1 cellular context compared by ENCODE assay signal in the genomic region with DNA sequence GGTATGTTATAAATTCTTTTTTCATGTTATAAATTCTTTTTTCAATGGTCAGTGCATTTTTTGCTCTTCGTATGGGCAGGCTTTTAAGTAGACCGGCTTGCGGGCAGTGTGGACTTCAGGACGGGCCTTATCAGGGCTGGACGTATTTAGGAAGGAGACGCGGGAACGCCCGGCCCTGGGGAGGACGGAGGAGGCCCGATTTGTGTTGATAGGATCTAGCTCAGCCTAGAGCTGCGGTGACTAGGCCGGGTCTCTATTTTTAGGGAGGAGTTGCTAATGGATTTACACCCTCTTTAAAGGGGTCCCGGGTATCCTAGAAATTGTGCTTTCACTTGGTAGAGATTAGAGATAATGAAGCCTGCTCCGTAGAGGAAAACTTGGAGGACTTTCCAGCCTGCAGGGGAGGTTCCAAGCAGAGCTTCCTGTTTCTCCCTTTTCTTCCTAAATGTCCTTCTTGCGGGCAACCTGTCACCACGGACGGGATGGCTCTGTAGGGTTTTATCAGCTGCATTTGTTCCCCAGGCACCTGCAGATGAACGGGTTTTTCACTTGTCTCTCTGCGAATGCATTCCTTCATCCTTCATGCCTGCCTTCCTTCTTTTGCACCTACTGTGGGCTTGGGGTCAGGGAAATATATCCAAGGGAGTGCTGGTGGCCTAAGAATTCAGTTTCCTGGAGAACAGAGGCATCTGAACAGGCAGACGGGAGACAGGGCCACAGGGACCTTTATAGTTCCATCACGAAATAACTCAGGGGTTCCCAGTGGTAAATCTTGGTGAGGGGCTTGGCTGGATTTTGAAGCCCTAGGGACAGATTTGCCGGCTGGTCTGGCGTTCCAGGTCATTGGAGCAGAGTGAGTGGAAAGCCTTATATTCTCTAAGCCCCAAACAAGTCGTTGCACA.
TF ChIP-seq lines count a peak whose summit lies in the region.

No MANE protein-coding gene starts in this region.

TF ChIP-seq in K562, 482 proteins besides CTCF, POLR2A, EP300 and RAD21 (continued from another document):
- TF ChIP-seq, protein P1, sequence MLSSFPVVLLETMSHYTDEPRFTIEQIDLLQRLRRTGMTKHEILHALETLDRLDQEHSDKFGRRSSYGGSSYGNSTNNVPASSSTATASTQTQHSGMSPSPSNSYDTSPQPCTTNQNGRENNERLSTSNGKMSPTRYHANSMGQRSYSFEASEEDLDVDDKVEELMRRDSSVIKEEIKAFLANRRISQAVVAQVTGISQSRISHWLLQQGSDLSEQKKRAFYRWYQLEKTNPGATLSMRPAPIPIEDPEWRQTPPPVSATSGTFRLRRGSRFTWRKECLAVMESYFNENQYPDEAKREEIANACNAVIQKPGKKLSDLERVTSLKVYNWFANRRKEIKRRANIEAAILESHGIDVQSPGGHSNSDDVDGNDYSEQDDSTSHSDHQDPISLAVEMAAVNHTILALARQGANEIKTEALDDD (IDR thresholded peaks at IDR 0.05) = no peak
- TF ChIP-seq, protein P2, sequence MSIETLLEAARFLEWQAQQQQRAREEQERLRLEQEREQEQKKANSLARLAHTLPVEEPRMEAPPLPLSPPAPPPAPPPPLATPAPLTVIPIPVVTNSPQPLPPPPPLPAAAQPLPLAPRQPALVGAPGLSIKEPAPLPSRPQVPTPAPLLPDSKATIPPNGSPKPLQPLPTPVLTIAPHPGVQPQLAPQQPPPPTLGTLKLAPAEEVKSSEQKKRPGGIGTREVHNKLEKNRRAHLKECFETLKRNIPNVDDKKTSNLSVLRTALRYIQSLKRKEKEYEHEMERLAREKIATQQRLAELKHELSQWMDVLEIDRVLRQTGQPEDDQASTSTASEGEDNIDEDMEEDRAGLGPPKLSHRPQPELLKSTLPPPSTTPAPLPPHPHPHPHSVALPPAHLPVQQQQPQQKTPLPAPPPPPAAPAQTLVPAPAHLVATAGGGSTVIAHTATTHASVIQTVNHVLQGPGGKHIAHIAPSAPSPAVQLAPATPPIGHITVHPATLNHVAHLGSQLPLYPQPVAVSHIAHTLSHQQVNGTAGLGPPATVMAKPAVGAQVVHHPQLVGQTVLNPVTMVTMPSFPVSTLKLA (conservative IDR thresholded peaks at IDR 0.05) = no peak
- TF ChIP-seq FOSL1 (tag; conservative IDR thresholded peaks at IDR 0.05) (peak; percentile 24), MYBL2 (IDR thresholded peaks at IDR 0.05; ENCODE audit: low read depth) (no peak), MYBL2 (CRISPR knock-in tag; IDR thresholded peaks at IDR 0.05; ENCODE audit: borderline replicate concordance) (no peak), HNRNPUL1 (IDR thresholded peaks at IDR 0.05; ENCODE audit: low read length) (no peak), ZKSCAN1 (IDR thresholded peaks at IDR 0.05; ENCODE audit: low read depth, low read length) (no peak), ZNF431 (CRISPR knock-in tag; IDR thresholded peaks at IDR 0.05) (no peak), ESRRA (IDR thresholded peaks at IDR 0.05; ENCODE audit: borderline replicate concordance, low read depth) (no peak), ELF4 (CRISPR knock-in tag; IDR thresholded peaks at IDR 0.05) (no peak), ZNF347 (CRISPR knock-in tag; IDR thresholded peaks at IDR 0.05; ENCODE audit: low read depth) (no peak), HMG20B (CRISPR knock-in tag; IDR thresholded peaks at IDR 0.05) (0 out of 2 replicates have a peak, but pooled peaks have one; percentile 37), SMAD4 (CRISPR knock-in tag; conservative IDR thresholded peaks at IDR 0.05) (0 out of 2 replicates have a peak, but pooled peaks have one; percentile 16)
- TF ChIP-seq, protein P3, sequence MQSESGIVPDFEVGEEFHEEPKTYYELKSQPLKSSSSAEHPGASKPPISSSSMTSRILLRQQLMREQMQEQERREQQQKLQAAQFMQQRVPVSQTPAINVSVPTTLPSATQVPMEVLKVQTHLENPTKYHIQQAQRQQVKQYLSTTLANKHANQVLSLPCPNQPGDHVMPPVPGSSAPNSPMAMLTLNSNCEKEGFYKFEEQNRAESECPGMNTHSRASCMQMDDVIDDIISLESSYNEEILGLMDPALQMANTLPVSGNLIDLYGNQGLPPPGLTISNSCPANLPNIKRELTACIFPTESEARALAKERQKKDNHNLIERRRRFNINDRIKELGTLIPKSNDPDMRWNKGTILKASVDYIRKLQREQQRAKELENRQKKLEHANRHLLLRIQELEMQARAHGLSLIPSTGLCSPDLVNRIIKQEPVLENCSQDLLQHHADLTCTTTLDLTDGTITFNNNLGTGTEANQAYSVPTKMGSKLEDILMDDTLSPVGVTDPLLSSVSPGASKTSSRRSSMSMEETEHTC (IDR thresholded peaks at IDR 0.05) = no peak
TF ChIP-seq in K562: peak in this region for 24.
